9 cellular contexts compared by ENCODE assay signal in genomic region chr17:42460371-42460770, GRCh38. TPM values are rescaled to one million over a fixed set of nuclear protein-coding genes. Genes with fewer than 3 reads are reported as not detected.
DNase-seq lines count a peak whose midpoint lies in the region; ATAC-seq, FAIRE-seq and TF ChIP-seq lines count a peak whose summit lies in the region.
"Had no signal": no experiment of that assay in that cellular context is flagged by ENCODE, and none has a peak within 500 bp of the region (broad histone marks: within the 10 kb centered on the region; RNA-seq: fewer than 3 reads in every experiment).

No MANE protein-coding gene starts in this region.

- no peaks in the 10 kb centered on the region for H4K20me1 ChIP-seq in GM12878 (ENCODE audit: control insufficient read depth, insufficient read depth)

- no TSS peak for BruUV-seq in GM12878 (replicated peaks; lab: Mats Ljungman, UMichigan)

- peak overlapping the region; percentile 91 for H3K27ac ChIP-seq in left ventricle myocardium inferior (replicated peaks)
- H3K27ac ChIP-seq in GM12878 (ENCODE audit: control insufficient read depth, insufficient read depth): peak overlapping the region; percentile 80
- H3K27ac ChIP-seq in mucosa of rectum (ENCODE audit: low read depth in 2 of 2, low read length in 2 of 2): peak overlapping the region; percentile 97 to 98
- peak overlapping the region; percentile 9 to 98 (median 96) for H3K27ac ChIP-seq in upper lobe of left lung
- H3K27ac ChIP-seq: SJSA1 had no signal

- DNase-seq in left ventricle myocardium inferior: no peak
- DNase-seq in left cardiac atrium: no peak
- DNase-seq in GM12878 (ENCODE audit: low read depth, low spot score): no peak
- DNase-seq in upper lobe of left lung: no peak
- DNase-seq in HuH-7.5 (ENCODE audit: low spot score): no peak
- DNase-seq in activated CD8-positive, alpha-beta memory T cell treated with anti-CD3 and anti-CD28 coated beads, Interleukin-2, amount 50 U/mL, for 48 hours: no peak

- SMC1A ChIA-PET in GM12878 (lab: Charles Lee; ENCODE audit: uncharacterized antibody, unreplicated experiment): interaction anchor here (0.7 to 2.6 kb wide), 17 partner anchors 8 to 67 kb away, joined by 3 to 16 read pairs (median 4); no protein-coding TSS in a partner anchor

- no peak overlapping the region for H2AFZ ChIP-seq in GM12878 (ENCODE audit: control insufficient read depth, low read depth, low read length)

- H3K4me3 ChIP-seq in left ventricle myocardium inferior: peak overlapping the region; percentile 81
- H3K4me3 ChIP-seq in GM12878: peak overlapping the region; percentile 88
- peak overlapping the region; percentile 91 to 94 for H3K4me3 ChIP-seq in mucosa of rectum (ENCODE audit: low read length in 2 of 2)
- peak overlapping the region in 3 of 4 donors; percentile 77 to 84 (median 78) for H3K4me3 ChIP-seq in upper lobe of left lung

- no peak for ATAC-seq in left cardiac atrium
- no peak for ATAC-seq in GM12878
- no peak for ATAC-seq in upper lobe of left lung (ENCODE audit: low FRiP score in 2 of 2)
- ATAC-seq in HG03457 (IDR thresholded peaks at IDR 0.05; ENCODE audit: unreplicated experiment): no peak

- no peak for TF ChIP-seq CTCF in left ventricle myocardium inferior (IDR thresholded peaks at IDR 0.05; ENCODE audit: borderline replicate concordance)
- TF ChIP-seq CTCF in GM12878 (IDR thresholded peaks at IDR 0.05 in 2 of 3, conservative IDR thresholded peaks at IDR 0.05 in 1 of 3; ENCODE audit: control insufficient read depth in 2 of 3, extremely low read depth in 1 of 3, insufficient read depth in 1 of 3, low read depth in 3 of 3, low read length in 3 of 3): no peak
- no peak for TF ChIP-seq CTCF in upper lobe of left lung (IDR thresholded peaks at IDR 0.05)

- TF ChIP-seq RAD21 in GM12878 (IDR thresholded peaks at IDR 0.05; ENCODE audit: insufficient read depth, low read depth, low read length): no peak

- H3K4me1 ChIP-seq in left ventricle myocardium inferior: peaks cover 53% of the 10 kb centered on the region
- H3K4me1 ChIP-seq in GM12878 (ENCODE audit: control insufficient read depth, insufficient read depth, low read length): peaks cover 16% of the 10 kb centered on the region
- H3K4me1 ChIP-seq in mucosa of rectum (ENCODE audit: control insufficient read depth in 2 of 2, insufficient read depth in 2 of 2, low read length in 2 of 2): peaks cover 8 to 18% of the 10 kb centered on the region in 2 donors
- H3K4me1 ChIP-seq in upper lobe of left lung: peaks cover 35 to 66% (median 47%) of the 10 kb centered on the region in 4 donors

- no peak for TF ChIP-seq POLR2A in GM12878 (IDR thresholded peaks at IDR 0.05; ENCODE audit: low read depth, low read length)
- no peak for TF ChIP-seq POLR2A in upper lobe of left lung (IDR thresholded peaks at IDR 0.05)

- POLR2A ChIA-PET in GM12878 (lab: Charles Lee): interaction anchor here (1.0 to 1.2 kb wide), 3 partner anchors 14 to 72 kb away, joined by 3 to 5 read pairs (median 4); partner anchors contain the start of gene STAT3

- RAD21 ChIA-PET in GM12878 (lab: Charles Lee; ENCODE audit: unreplicated experiment): interaction anchor here (0.7 to 3.2 kb wide), 7 partner anchors 10 to 67 kb away, joined by 3 to 20 read pairs (median 5); no protein-coding TSS in a partner anchor

- no peaks in the 10 kb centered on the region for H3K27me3 ChIP-seq in left ventricle myocardium inferior (ENCODE audit: low read depth)
- H3K27me3 ChIP-seq in GM12878 (replicated peaks in 1 of 2; ENCODE audit: control insufficient read depth in 2 of 2, insufficient read depth in 2 of 2, low read length in 1 of 2): no peaks in the 10 kb centered on the region
- H3K27me3 ChIP-seq in mucosa of rectum (ENCODE audit: control insufficient read depth in 2 of 2, insufficient read depth in 2 of 2, low read length in 2 of 2): no peaks in the 10 kb centered on the region
- H3K27me3 ChIP-seq in upper lobe of left lung: no peaks in the 10 kb centered on the region
- H3K27me3 ChIP-seq: SJSA1 had no signal

- peak overlapping the region; percentile 77 for H3K4me2 ChIP-seq in GM12878 (ENCODE audit: control insufficient read depth, insufficient read depth)

- peaks cover 25% of the 10 kb centered on the region for H3K79me2 ChIP-seq in GM12878 (ENCODE audit: control insufficient read depth, insufficient read depth, low read length)

- in situ Hi-C loops in GM12878 (cut with MboI): no loop called here

- CTCF ChIA-PET in GM12878 (lab: Yijun Ruan, JAX): interaction anchor here (0.7 to 3.1 kb wide), 18 partner anchors 10 to 137 kb away, joined by 3 to 22 read pairs (median 5); no protein-coding TSS in a partner anchor

- intact Hi-C loops in left ventricle myocardium inferior (cut with micrococcal nuclease) (no loop called here), left cardiac atrium (cut with DNase I) (no loop called here), GM12878 (cut with micrococcal nuclease; ENCODE audit: unreplicated experiment) (no loop called here)

- H3K36me3 ChIP-seq in left ventricle myocardium inferior (peaks cover 45% of the 10 kb centered on the region), GM12878 (ENCODE audit: control insufficient read depth in 2 of 2, insufficient read depth in 2 of 2, low read length in 1 of 2) (peaks cover 0 to 2% of the 10 kb centered on the region in 2 experiments; a peak in 1 of 4 replicates), mucosa of rectum (ENCODE audit: control insufficient read depth in 2 of 2, insufficient read depth in 2 of 2, low read length in 2 of 2) (peaks cover 3 to 13% of the 10 kb centered on the region in 2 donors), upper lobe of left lung (peaks cover 0 to 26% (median 12%) of the 10 kb centered on the region in 4 donors)

- TF ChIP-seq EP300 in GM12878 (IDR thresholded peaks at IDR 0.05; ENCODE audit: borderline replicate concordance in 1 of 2, control insufficient read depth in 1 of 2, low read depth in 2 of 2, low read length in 2 of 2) (no peak), upper lobe of left lung (IDR thresholded peaks at IDR 0.05) (no peak)

- H3K9me3 ChIP-seq in left ventricle myocardium inferior (replicated peaks) (no peaks in the 10 kb centered on the region), GM12878 (replicated peaks; ENCODE audit: control insufficient read depth, insufficient read depth, low read length) (no peaks in the 10 kb centered on the region), mucosa of rectum (ENCODE audit: control insufficient read depth in 2 of 2, low read length in 2 of 2) (no peaks in the 10 kb centered on the region), upper lobe of left lung (no peaks in the 10 kb centered on the region)
- H3K9me3 ChIP-seq: SJSA1 had no signal

- FAIRE-seq in GM12878 (lab: Jason Lieb, UNC): no peak

- H3K9ac ChIP-seq in GM12878 (ENCODE audit: control insufficient read depth, insufficient read depth, low read length) (peak overlapping the region; percentile 8), mucosa of rectum (ENCODE audit: low read depth in 1 of 2, low read length in 2 of 2) (no peak overlapping the region)

- WGBS in GM12878 (ENCODE audit: insufficient coverage, insufficient replicate concordance, low lambda C conversion rate, missing lambda C conversion rate): 96% methylated on average over 1 of the region's 1 CpG
- 70 to 72% methylated on average over 1 of the region's 1 CpG for WGBS in upper lobe of left lung, 2 donors

TF ChIP-seq in GM12878, 131 proteins besides CTCF, POLR2A, EP300 and RAD21 (continues in another document):
- TF ChIP-seq ZNF384 (IDR thresholded peaks at IDR 0.05; ENCODE audit: borderline replicate concordance, low read depth, low read length) (no peak), CHD4 (IDR thresholded peaks at IDR 0.05) (no peak), EED (IDR thresholded peaks at IDR 0.05; ENCODE audit: low read depth) (no peak)

RNA-seq across cellular contexts. Expression of gene ATP6V0A1, which starts 1.7 kb away (rescaled TPM):
- total RNA-seq in left ventricle myocardium inferior (25.6 TPM), left cardiac atrium (10 to 100 TPM; 40.3 to 55.4 TPM), GM12878 (2014; rRNA removed) (26.2 and 32.9 TPM in 2 replicates), GM12878 (2014; rRNA removed; fragmentation: Illumina TruSeq; extraction: Trizol) (21.8 and 23.4 TPM in 2 replicates), GM12878 (2021) (42.6 and 50.3 TPM in 2 replicates), upper lobe of left lung (100 to 1,000 TPM in 3 of 6 donors, 10 to 100 TPM in 3; 68.3 to 212 (median 118) TPM)
- total RNA-seq in GM12878 (2013; cell fraction: nucleolus; rRNA removed): 478 and 487 TPM in 2 replicates
- 27.2 TPM for polyA plus RNA-seq in GM12878 (2011; ENCODE audit: low read depth)
- polyA plus RNA-seq in GM12878 (2011; rRNA removed) (56.1 and 76.6 TPM in 2 replicates), GM12878 (2014; fragmentation: Illumina TruSeq; extraction: Trizol) (43.1 and 63.1 TPM in 2 replicates), GM12878 (2014; fragmentation: Nextera tagmentation; extraction: Ambion mirVana) (1 to 10 TPM; 3.0 to 6.4 TPM), GM12878 (2014; rRNA removed) (35.0 and 38.5 TPM in 2 replicates), GM12878 (2016; fragmentation: Nextera tagmentation; extraction: Ambion mirVana) (10 to 100 TPM; 28.3 to 33.4 TPM)
- polyA plus RNA-seq in GM12878 (2011; cell fraction: cytosol; rRNA removed): 87.3 and 102 TPM in 2 replicates
- polyA plus RNA-seq in GM12878 (2011; cell fraction: nucleus; rRNA removed): 272 and 292 TPM in 2 replicates
- polyA plus RNA-seq in GM12878 (2012): 35.2 and 37.5 TPM in 2 replicates
- polyA minus RNA-seq in GM12878 (2011; rRNA and poly(A)+ RNA removed): 170 and 189 TPM in 2 replicates
- polyA minus RNA-seq in GM12878 (2011; cell fraction: cytosol; rRNA and poly(A)+ RNA removed): 27.9 and 53.3 TPM in 2 replicates
- 149 and 228 TPM in 2 replicates for polyA minus RNA-seq in GM12878 (2011; cell fraction: nucleus; rRNA and poly(A)+ RNA removed)

RNA-seq across cellular contexts. Expression of gene CAVIN1, which starts 37.3 kb away (rescaled TPM):
- total RNA-seq in left ventricle myocardium inferior (205 TPM), left cardiac atrium (100 to 1,000 TPM; 258 to 297 TPM), GM12878 (2014; rRNA removed) (0.27 and 0.40 TPM in 2 replicates), GM12878 (2014; rRNA removed; fragmentation: Illumina TruSeq; extraction: Trizol) (0.18 and 0.40 TPM in 2 replicates), GM12878 (2021) (0.93 and 1.1 TPM in 2 replicates), upper lobe of left lung (100 to 1,000 TPM in 5 of 6 donors, 10 to 100 TPM in 1; 89.1 to 406 (median 307) TPM)
- total RNA-seq in GM12878 (2013; cell fraction: nucleolus; rRNA removed): 0.15 TPM in 1 of 2 replicates, not detected in the other
- 0.72 TPM for polyA plus RNA-seq in GM12878 (2011; ENCODE audit: low read depth)
- polyA plus RNA-seq in GM12878 (2011; rRNA removed) (0.04 and 0.07 TPM in 2 replicates), GM12878 (2014; fragmentation: Illumina TruSeq; extraction: Trizol) (0.22 and 0.34 TPM in 2 replicates), GM12878 (2014; fragmentation: Nextera tagmentation; extraction: Ambion mirVana) (under 1 TPM; 0.03 to 0.05 TPM), GM12878 (2014; rRNA removed) (0.39 and 0.67 TPM in 2 replicates), GM12878 (2016; fragmentation: Nextera tagmentation; extraction: Ambion mirVana) (under 1 TPM; 0.30 to 0.40 TPM)
- 0.01 and 0.05 TPM in 2 replicates for polyA plus RNA-seq in GM12878 (2011; cell fraction: cytosol; rRNA removed)
- polyA plus RNA-seq in GM12878 (2011; cell fraction: nucleus; rRNA removed): not detected in 2 replicates
- 1.5 and 2.4 TPM in 2 replicates for polyA plus RNA-seq in GM12878 (2012)
- not detected in 2 replicates for polyA minus RNA-seq in GM12878 (2011; rRNA and poly(A)+ RNA removed)
- polyA minus RNA-seq in GM12878 (2011; cell fraction: cytosol; rRNA and poly(A)+ RNA removed): 0.53 and 1.7 TPM in 2 replicates
- 0.29 TPM in 1 of 2 replicates, not detected in the other for polyA minus RNA-seq in GM12878 (2011; cell fraction: nucleus; rRNA and poly(A)+ RNA removed)

Comparison
In these comparisons a context has a peak if more than half of its experiments do, and no peak if none do; other contexts are left out.
1. RNA of gene CAVIN1, which starts 37.3 kb away (total RNA-seq): 89.1 to 406 TPM in upper lobe of left lung, 258 to 297 TPM in left cardiac atrium and 205 TPM in left ventricle myocardium inferior (single experiment); 0.15 to 1.1 TPM in GM12878; every median in the first group is over 10 times any median in the second.
2. Peak in every context shown above with its lines, with median percentiles within 50 percentile points of each other: H3K27ac ChIP-seq and H3K4me3 ChIP-seq.